In the genomic region with DNA sequence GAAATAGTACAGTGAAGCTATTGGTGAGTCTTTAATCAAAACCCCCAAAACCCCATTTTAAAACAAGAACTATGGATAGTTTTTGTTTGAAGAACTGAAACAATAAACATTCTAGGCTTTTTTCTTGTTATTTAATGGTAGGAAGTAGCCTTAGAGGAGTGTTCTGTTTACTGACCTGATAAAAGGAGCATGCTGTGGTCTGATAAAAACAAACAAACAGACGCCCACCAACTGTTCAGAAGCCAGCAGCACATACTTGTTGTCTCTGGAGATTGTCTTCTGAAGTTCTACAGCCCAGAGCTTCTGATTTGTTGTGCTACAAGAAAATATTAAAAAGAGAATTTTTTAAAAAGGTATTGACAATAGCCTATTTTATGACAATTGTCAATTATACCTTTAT, we compare ENCODE assay signal across 14 cellular contexts. TPM values are rescaled to one million over a fixed set of nuclear protein-coding genes. Genes with fewer than 3 reads are reported as not detected.
DNase-seq lines count a peak whose midpoint lies in the region; ATAC-seq and TF ChIP-seq lines count a peak whose summit lies in the region.
"Had no signal": no experiment of that assay in that cellular context is flagged by ENCODE, and none has a peak within 500 bp of the region (broad histone marks: within the 10 kb centered on the region; RNA-seq: fewer than 3 reads in every experiment).

No MANE protein-coding gene starts in this region.

- no peak overlapping the region for H3K4me3 Mint-ChIP-seq in T-cell
- H3K4me3 Mint-ChIP-seq: CD4-positive, alpha-beta T cell; H9 had no signal

- H3K4me3 ChIP-seq in HUES48 (ENCODE audit: low read depth, low read length) (no peak overlapping the region), astrocyte of the spinal cord (ENCODE audit: low read depth, low read length) (no peak overlapping the region)
- H3K4me3 ChIP-seq: A549 had no signal

- no peak for TF ChIP-seq POLR2A in erythroblast (IDR thresholded peaks at IDR 0.05; ENCODE audit: low read length)

- in situ Hi-C loops in astrocyte of the spinal cord (cut with HindIII; ENCODE audit: low sequenced_read_pairs): no loop called here

- H3K9ac ChIP-seq in HUES48 (ENCODE audit: low read depth, low read length): no peak overlapping the region

- ATAC-seq in HG02870 (IDR thresholded peaks at IDR 0.05; ENCODE audit: unreplicated experiment) (no peak), T-cell (replicated peaks in 1 of 4) (no peak), GM18867 (IDR thresholded peaks at IDR 0.05; ENCODE audit: unreplicated experiment) (no peak)
- ATAC-seq: A549 had no signal

- peaks cover 0 to 21% (median 18%) of the 10 kb centered on the region in 3 donors for H3K9me3 Mint-ChIP-seq in T-cell

- H3K4me1 ChIP-seq in HUES48 (ENCODE audit: control insufficient read depth, insufficient read depth, low read length): no peaks in the 10 kb centered on the region
- H3K4me1 ChIP-seq: A549, Caco-2 had no signal

- no peaks in the 10 kb centered on the region for H3K27me3 ChIP-seq in HUES48 (ENCODE audit: control insufficient read depth, insufficient read depth, low read length)

- H3K4me1 Mint-ChIP-seq in T-cell: no peaks in the 10 kb centered on the region

- H3K9me3 ChIP-seq in HUES48 (ENCODE audit: control insufficient read depth, insufficient read depth, low read length): peaks cover 11% of the 10 kb centered on the region; the same call in 1 of the 2 replicates
- H3K9me3 ChIP-seq: A549 had no signal

- H3K27ac ChIP-seq in HUES48 (ENCODE audit: low read depth, low read length): peak overlapping the region; percentile 27
- H3K27ac ChIP-seq: 22Rv1, A549, C4-2B had no signal

- CTCF ChIA-PET in T-cell (lab: Charles Lee): interaction anchor here in 1 of 2 donors (0.6 kb wide), 1 partner anchor 160 kb away, joined by 4 read pairs; no protein-coding TSS in a partner anchor

- no peak for TF ChIP-seq CTCF in astrocyte of the spinal cord (IDR thresholded peaks at IDR 0.05; ENCODE audit: low read depth, low read length)

- H3K27me3 Mint-ChIP-seq in T-cell: no peaks in the 10 kb centered on the region
- H3K27me3 Mint-ChIP-seq: CD4-positive, alpha-beta T cell had no signal

- DNase-seq in astrocyte of the spinal cord (ENCODE audit: low read depth, low spot score): peak; percentile 2
- peak; percentile 67 to 89 for DNase-seq in erythroblast (lab: John Stamatoyannopoulos, UW)
- DNase-seq in smooth muscle cell of the brain vasculature (ENCODE audit: low read depth, low spot score): peak; percentile 20
- DNase-seq in T-cell: no peak
- DNase-seq: AML-193; Caco-2; CD4-positive, alpha-beta T cell; H9 had no signal

- no peak overlapping the region for H3K27ac Mint-ChIP-seq in T-cell
- H3K27ac Mint-ChIP-seq: CD4-positive, alpha-beta T cell; H9 had no signal

- 0 out of 2 replicates have a peak, but pooled peaks cover 4% of the 10 kb centered on the region for H3K36me3 ChIP-seq in HUES48 (ENCODE audit: control insufficient read depth, insufficient read depth, low read length)

- POLR2A ChIA-PET in T-cell (lab: Charles Lee): no interaction called here

- H3K36me3 Mint-ChIP-seq in T-cell: peaks cover 70% of the 10 kb centered on the region

RNA-seq across cellular contexts. Expression of gene CFAP298, which starts 54.1 kb away (rescaled TPM):
- 10 to 100 TPM; 19.5 to 36.8 (median 32.1) TPM for total RNA-seq in T-cell

Comparison
In these comparisons a context has a peak if more than half of its experiments do, and no peak if none do; other contexts are left out.
1. DNase-seq: peak in astrocyte of the spinal cord (single experiment), erythroblast (2 of 2) and smooth muscle cell of the brain vasculature (single experiment); none in T-cell (0 of 34).